In genomic region chr14:57921377-57921776, GRCh38 we compare ENCODE assay signal across 38 cellular contexts. TPM values are rescaled to one million over a fixed set of nuclear protein-coding genes. Genes with fewer than 3 reads are reported as not detected.
"Had no signal": no experiment of that assay in that cellular context is flagged by ENCODE, and none has a peak within 500 bp of the region (broad histone marks: within the 10 kb centered on the region; RNA-seq: fewer than 3 reads in every experiment).

No MANE protein-coding gene starts in this region.

- H3K27ac ChIP-seq: KMS-11 had no signal

- H3K9me3 ChIP-seq: MG63 had no signal

- H3K4me3 ChIP-seq: MG63 had no signal

- H3K27me3 ChIP-seq: MG63 had no signal

- DNase-seq: Karpas-422, Kasumi-1, KG1, MG63, MM.1S, MV-4-11, NCI-H1048, NCI-H1092, NCI-H1092 treated with DMSO at 0.1 percent for 48 hours, NCI-H1105, NCI-H1105 treated with DMSO at 0.1 percent for 48 hours, NCI-H1417, NCI-H1417 treated with DMSO at 0.1 percent for 48 hours, NCI-H1436, NCI-H1436 treated with DMSO at 0.1 percent for 48 hours, NCI-H146, NCI-H1694, NCI-H1694 treated with DMSO at 0.1 percent for 48 hours, NCI-H187, NCI-H187 treated with DMSO at 0.1 percent for 48 hours, NCI-H1930, NCI-H2029, NCI-H2081, NCI-H2081 treated with DMSO at 0.1 percent for 48 hours, NCI-H2107, NCI-H2171, NCI-H2171 treated with DMSO at 0.1 percent for 48 hours, NCI-H2227 treated with DMSO at 0.1 percent for 48 hours, NCI-H226, NCI-H345, NCI-H446, NCI-H446 treated with DMSO at 0.1 percent for 48 hours, NCI-H510A had no signal

- H3K4me2 ChIP-seq: KMS-11 had no signal

- H3K9ac ChIP-seq: KMS-11 had no signal

- H3K36me3 ChIP-seq: MG63 had no signal

RNA-seq across cellular contexts. Expression of gene SLC35F4, which starts 55.5 kb away (rescaled TPM):
- total RNA-seq: LHCN-M2, M059J, MCF 10A, NCI-H460 had no signal
